In the genomic region with DNA sequence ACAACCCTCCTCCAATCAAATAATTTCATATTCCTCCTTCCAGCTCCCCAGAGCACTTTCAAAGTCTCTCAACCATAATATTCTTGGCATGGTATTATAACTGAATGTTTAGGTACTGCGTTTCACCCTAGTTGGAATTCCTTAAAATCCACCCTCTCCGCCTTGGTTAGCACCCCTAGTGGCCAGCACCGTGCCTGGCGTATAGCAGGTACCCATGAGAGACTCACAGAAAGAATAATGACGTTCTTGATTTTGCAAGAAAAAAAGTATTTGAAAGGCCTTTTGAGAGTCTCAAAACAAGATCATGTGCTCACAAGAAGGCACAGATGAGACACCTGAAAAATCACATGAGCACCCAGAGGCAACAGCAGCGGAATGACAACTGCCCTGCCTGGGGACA, we compare ENCODE assay signal across 12 cellular contexts. TPM values are rescaled to one million over a fixed set of nuclear protein-coding genes. Genes with fewer than 3 reads are reported as not detected.
DNase-seq lines count a peak whose midpoint lies in the region; ATAC-seq, FAIRE-seq and TF ChIP-seq lines count a peak whose summit lies in the region.
"Had no signal": no experiment of that assay in that cellular context is flagged by ENCODE, and none has a peak within 500 bp of the region (broad histone marks: within the 10 kb centered on the region; RNA-seq: fewer than 3 reads in every experiment).

No MANE protein-coding gene starts in this region.

- no peaks in the 10 kb centered on the region for H3K27me3 Mint-ChIP-seq in Caco-2 (ENCODE audit: insufficient read depth, unreplicated experiment)

- 59% methylated on average over 6 of the region's 6 CpGs for WGBS in liver

- H3K36me3 Mint-ChIP-seq in Caco-2 (ENCODE audit: insufficient read depth, unreplicated experiment): no peaks in the 10 kb centered on the region

- no peak for ATAC-seq in GM21381 (IDR thresholded peaks at IDR 0.05; ENCODE audit: unreplicated experiment)

- no peak overlapping the region for H3K27ac Mint-ChIP-seq in Caco-2 (ENCODE audit: unreplicated experiment)

- TF ChIP-seq RAD21 in liver (IDR thresholded peaks at IDR 0.05): no peak

- no peaks in the 10 kb centered on the region for H3K36me3 ChIP-seq in Caco-2 (ENCODE audit: control insufficient read depth, insufficient read depth, low read length)
- H3K36me3 ChIP-seq in liver (ENCODE audit: control insufficient read depth in 4 of 4, insufficient read depth in 3 of 4, low read depth in 1 of 4, low read length in 3 of 4): no peaks in the 10 kb centered on the region
- no peaks in the 10 kb centered on the region; the same call in 1 of the 2 replicates for H3K36me3 ChIP-seq in SJCRH30

- H3K9ac ChIP-seq in liver (ENCODE audit: low read depth in 1 of 2, low read length in 2 of 2): no peak overlapping the region

- H3K4me1 ChIP-seq in Caco-2 (no peaks in the 10 kb centered on the region), liver (ENCODE audit: control insufficient read depth in 4 of 4, insufficient read depth in 4 of 4, low read length in 3 of 4) (no peaks in the 10 kb centered on the region), SJCRH30 (no peaks in the 10 kb centered on the region)

- H3K4me3 ChIP-seq in Caco-2 (ENCODE audit: low read depth, low read length) (no peak overlapping the region), HL-60 (replicated peaks; ENCODE audit: insufficient read depth, low read length) (no peak overlapping the region), astrocyte of the spinal cord (ENCODE audit: low read depth, low read length) (no peak overlapping the region), liver (ENCODE audit: low read depth in 1 of 3, low read length in 3 of 3) (no peak overlapping the region), SJCRH30 (no peak overlapping the region)

- no peak overlapping the region for H3K4me3 Mint-ChIP-seq in Caco-2 (ENCODE audit: unreplicated experiment)

- CTCF ChIA-PET in Caco-2 (lab: Charles Lee): no interaction called here

- POLR2A ChIA-PET in Caco-2 (lab: Charles Lee): no interaction called here

- H3K4me1 Mint-ChIP-seq in Caco-2 (ENCODE audit: low read depth, unreplicated experiment): no peaks in the 10 kb centered on the region

- intact Hi-C loops in Caco-2 (cut with micrococcal nuclease; ENCODE audit: unreplicated experiment): no loop called here

- in situ Hi-C loops in astrocyte of the spinal cord (cut with HindIII; ENCODE audit: low sequenced_read_pairs): no loop called here

- TF ChIP-seq CTCF in Caco-2 (IDR thresholded peaks at IDR 0.05; ENCODE audit: insufficient read depth in 1 of 2, low read depth in 1 of 2, low read length in 1 of 2, severe bottlenecking in 1 of 2, unreplicated experiment in 1 of 2): peak; percentile 26 to 66
- TF ChIP-seq CTCF in HL-60 (IDR thresholded peaks at IDR 0.05; ENCODE audit: insufficient read depth, low read length): peak; percentile 8
- TF ChIP-seq CTCF in astrocyte of the spinal cord (IDR thresholded peaks at IDR 0.05; ENCODE audit: low read depth, low read length): peak; percentile 68
- TF ChIP-seq CTCF in liver (IDR thresholded peaks at IDR 0.05; ENCODE audit: low read depth, low read length, missing input control): peak; percentile 23

- DNase-seq in Caco-2: peak in 1 of 2 experiments; percentile 20
- no peak for DNase-seq in HL-60 (ENCODE audit: low read depth in 1 of 2, low spot score in 1 of 2)
- no peak for DNase-seq in astrocyte of the spinal cord (ENCODE audit: low read depth, low spot score)
- no peak for DNase-seq in SJCRH30
- no peak for DNase-seq in GM12891 (ENCODE audit: insufficient read length, low spot score)
- DNase-seq in NCI-H2227 (lab: John Stamatoyannopoulos, UW; ENCODE audit: unreplicated experiment): no peak
- DNase-seq: activated CD4-positive, alpha-beta T cell treated with anti-CD3 and anti-CD28 coated beads, Interleukin-2, amount 50 U/mL, for 4 hours; GDM1; MV-4-11 had no signal

- H3K27ac ChIP-seq in HL-60 (replicated peaks) (no peak overlapping the region), liver (ENCODE audit: low read depth in 1 of 2, low read length in 2 of 2) (no peak overlapping the region), SJCRH30 (no peak overlapping the region)
- H3K27ac ChIP-seq: RWPE1 had no signal

- no peak for FAIRE-seq in GM12891 (lab: Jason Lieb, UNC)

- no peaks in the 10 kb centered on the region for H3K27me3 ChIP-seq in Caco-2 (replicated peaks; ENCODE audit: control insufficient read depth, insufficient read depth, low read length)
- H3K27me3 ChIP-seq in HL-60 (ENCODE audit: insufficient read depth, poor library complexity, severe bottlenecking): no peaks in the 10 kb centered on the region
- no peaks in the 10 kb centered on the region for H3K27me3 ChIP-seq in liver (ENCODE audit: control insufficient read depth in 4 of 4, insufficient read depth in 4 of 4, low read length in 3 of 4)
- no peaks in the 10 kb centered on the region for H3K27me3 ChIP-seq in SJCRH30

- H3K9me3 ChIP-seq in Caco-2 (no peaks in the 10 kb centered on the region), liver (ENCODE audit: control insufficient read depth in 4 of 4, low read length in 3 of 4) (no peaks in the 10 kb centered on the region), SJCRH30 (replicated peaks) (no peaks in the 10 kb centered on the region)

- no TSS peak for BruUV-seq in Caco-2 (replicated peaks; lab: Mats Ljungman, UMichigan)

- TF ChIP-seq POLR2A in GM12891 (IDR thresholded peaks at IDR 0.05; ENCODE audit: low read depth, low read length): no peak

- H3K9me3 Mint-ChIP-seq in Caco-2 (ENCODE audit: unreplicated experiment): no peaks in the 10 kb centered on the region

TF ChIP-seq in liver, 16 proteins besides CTCF, POLR2A, EP300 and RAD21 (continues in another document):
- no peak for TF ChIP-seq HNF4G (IDR thresholded peaks at IDR 0.05)
- no peak for TF ChIP-seq NR2F2 (IDR thresholded peaks at IDR 0.05)
- no peak for TF ChIP-seq RXRA (IDR thresholded peaks at IDR 0.05)
- no peak for TF ChIP-seq GABPA (IDR thresholded peaks at IDR 0.05 in 1 of 2, conservative IDR thresholded peaks at IDR 0.05 in 1 of 2)
- TF ChIP-seq HNF4A (conservative IDR thresholded peaks at IDR 0.05): no peak
- TF ChIP-seq FOXA2 (IDR thresholded peaks at IDR 0.05): no peak
- no peak for TF ChIP-seq SP1 (IDR thresholded peaks at IDR 0.05)
- TF ChIP-seq ATF3 (IDR thresholded peaks at IDR 0.05): no peak
- no peak for TF ChIP-seq FOXA1 (IDR thresholded peaks at IDR 0.05)

TF ChIP-seq in GM12891, 5 proteins besides CTCF, POLR2A, EP300 and RAD21:
- TF ChIP-seq TAF1 (IDR thresholded peaks at IDR 0.05; ENCODE audit: low read depth, low read length): no peak
- TF ChIP-seq POLR2AphosphoS5 (IDR thresholded peaks at IDR 0.05; ENCODE audit: low read depth, low read length): no peak
- no peak for TF ChIP-seq SPI1 (IDR thresholded peaks at IDR 0.05; ENCODE audit: low read depth, low read length)
- TF ChIP-seq POU2F2 (IDR thresholded peaks at IDR 0.05; ENCODE audit: low read depth, low read length): no peak
- no peak for TF ChIP-seq PAX5 (IDR thresholded peaks at IDR 0.05; ENCODE audit: insufficient read depth, low read length, severe bottlenecking)

RNA-seq across cellular contexts. Expression of gene GLI3, which starts 50.8 kb away (rescaled TPM):
- total RNA-seq in Caco-2 (2022) (1.00 and 1.1 TPM in 2 replicates), liver (under 1 TPM; 0.28 to 0.42 TPM)
- polyA plus RNA-seq in liver: under 1 TPM; 0.09 to 0.24 TPM
- 8.9 and 11.1 TPM in 2 replicates for total RNA-seq in SJCRH30 (2014; rRNA removed; shearing (Covaris generic))
- not detected for polyA plus RNA-seq in GM12891 (2012; ENCODE audit: low read depth, missing spikeins)

Comparison
In these comparisons a context has a peak if more than half of its experiments do, and no peak if none do; other contexts are left out.
1. CTCF ChIP-seq: peak in every context shown above with its lines; median percentile 68 in astrocyte of the spinal cord; 46 in Caco-2; 23 in liver; 8 in HL-60.